10 cellular contexts compared by ENCODE assay signal in genomic region chr16:10579575-10579964, GRCh38. TPM values are rescaled to one million over a fixed set of nuclear protein-coding genes. Genes with fewer than 3 reads are reported as not detected.
DNase-seq lines count a peak whose midpoint lies in the region; ATAC-seq and TF ChIP-seq lines count a peak whose summit lies in the region.
"Had no signal": no experiment of that assay in that cellular context is flagged by ENCODE, and none has a peak within 500 bp of the region (broad histone marks: within the 10 kb centered on the region; RNA-seq: fewer than 3 reads in every experiment).

No MANE protein-coding gene starts in this region.

- no peak overlapping the region for H2AK5ac ChIP-seq in neuronal stem cell (ENCODE audit: low read depth, low read length)

- H3K27me3 ChIP-seq in neuronal stem cell (ENCODE audit: control insufficient read depth in 3 of 3, insufficient read depth in 3 of 3, low read depth in 1 of 3, low read length in 3 of 3): no peaks in the 10 kb centered on the region

- CTCF ChIA-PET in AG04449 (lab: Yijun Ruan, JAX) (interaction anchor here (0.9 to 5.8 kb wide), 10 partner anchors 13 to 161 kb away, joined by 3 to 35 read pairs (median 4); no protein-coding TSS in a partner anchor), RWPE1 (lab: Yijun Ruan, JAX) (interaction anchor here (0.6 to 1.5 kb wide), 9 partner anchors 14 to 339 kb away, joined by 3 to 7 read pairs (median 3); partner anchors contain the start of gene NUBP1)

- H2BK5ac ChIP-seq in neuronal stem cell (ENCODE audit: low read length): no peak overlapping the region

- no peak overlapping the region for H4K8ac ChIP-seq in neuronal stem cell (ENCODE audit: low read depth, low read length)

- H4K91ac ChIP-seq in neuronal stem cell (ENCODE audit: low read depth, low read length, poor library complexity): no peak overlapping the region

- POLR2A ChIA-PET in AG04449 (lab: Yijun Ruan, JAX): interaction anchor here (0.6 kb wide), 1 partner anchor 63 kb away, joined by 3 read pairs; no protein-coding TSS in a partner anchor
- POLR2A ChIA-PET in RWPE1 (lab: Yijun Ruan, JAX; ENCODE audit: low non-redundant PET): interaction anchor here (1.4 kb wide), 2 partner anchors 37 to 74 kb away, joined by 4 to 8 read pairs; no protein-coding TSS in a partner anchor

- H3K27ac ChIP-seq in RWPE1 (peak overlapping the region; percentile 82), neuronal stem cell (replicated peaks; ENCODE audit: low read length) (no peak overlapping the region)

- peak overlapping the region; percentile 78 for H3K4me3 ChIP-seq in AG04449 (ENCODE audit: low read depth, low read length)
- H3K4me3 ChIP-seq in fibroblast of pulmonary artery (replicated peaks; ENCODE audit: low read depth, low read length): peak overlapping the region; percentile 72
- H3K4me3 ChIP-seq in neuronal stem cell (ENCODE audit: low read length in 2 of 2): peak overlapping the region; percentile 73 to 93

- no CpG with 5 or more reads among the region's 6 CpGs for WGBS in neuronal stem cell (ENCODE audit: extremely low coverage in 2 of 2, insufficient read length in 2 of 2, insufficient replicate concordance in 1 of 2), 2 donors

- H3K18ac ChIP-seq in neuronal stem cell (ENCODE audit: low read length): no peak overlapping the region

- no peaks in the 10 kb centered on the region for H3K9me3 ChIP-seq in neuronal stem cell (replicated peaks in 1 of 2; ENCODE audit: control insufficient read depth in 2 of 2, insufficient read depth in 1 of 2, low read depth in 1 of 2, low read length in 2 of 2)

- H2BK15ac ChIP-seq in neuronal stem cell (ENCODE audit: low read length): no peak overlapping the region

- peaks cover 21 to 31% of the 10 kb centered on the region in 2 donors for H3K4me1 ChIP-seq in neuronal stem cell (ENCODE audit: control insufficient read depth in 2 of 2, insufficient read depth in 1 of 2, low read depth in 1 of 2, low read length in 2 of 2)

- H2AFZ ChIP-seq in neuronal stem cell (ENCODE audit: low read length): peak overlapping the region; percentile 99

- no peak overlapping the region for H2BK120ac ChIP-seq in neuronal stem cell (ENCODE audit: low read depth, low read length)

- H3K9ac ChIP-seq in neuronal stem cell (ENCODE audit: low read depth, low read length, poor library complexity): peak overlapping the region; percentile 46

- H3K36me3 ChIP-seq in neuronal stem cell (replicated peaks in 1 of 2; ENCODE audit: control insufficient read depth in 2 of 2, insufficient read depth in 2 of 2, low read length in 2 of 2): no peaks in the 10 kb centered on the region

- H3K4me2 ChIP-seq in neuronal stem cell (ENCODE audit: insufficient read depth, low read length, poor library complexity, severe bottlenecking): peak overlapping the region; percentile 76

- H3K23ac ChIP-seq in neuronal stem cell (ENCODE audit: low read depth, low read length, poor library complexity): no peak overlapping the region

- H2BK12ac ChIP-seq in neuronal stem cell (ENCODE audit: low read length): peak overlapping the region; percentile 68

- no peak overlapping the region for H3K4ac ChIP-seq in neuronal stem cell (ENCODE audit: low read length)

- no peak for TF ChIP-seq CTCF in AG04449 (IDR thresholded peaks at IDR 0.05; ENCODE audit: insufficient read depth, low read length, missing control alignments)
- no peak for TF ChIP-seq CTCF in RWPE1 (conservative IDR thresholded peaks at IDR 0.05; ENCODE audit: low read depth)
- no peak for TF ChIP-seq CTCF in fibroblast of pulmonary artery (IDR thresholded peaks at IDR 0.05; ENCODE audit: low read length, missing control alignments)

- no peak for ATAC-seq in GM19463 (IDR thresholded peaks at IDR 0.05; ENCODE audit: unreplicated experiment)

- H3K79me1 ChIP-seq in neuronal stem cell (ENCODE audit: low read depth, low read length): peaks cover 2% of the 10 kb centered on the region

- DNase-seq in AG04449 (ENCODE audit: low read depth, low spot score) (no peak), RWPE1 (ENCODE audit: low spot score) (no peak), fibroblast of pulmonary artery (ENCODE audit: low read depth) (no peak), neuronal stem cell (ENCODE audit: low spot score) (peak; percentile 18), RPMI8226 (no peak), DMS 273 (lab: John Stamatoyannopoulos, UW; ENCODE audit: unreplicated experiment) (no peak)
- DNase-seq in activated effector memory CD4-positive, alpha-beta T cell treated with anti-CD3 and anti-CD28 coated beads, Interleukin-2, amount 50 U/mL, for 16 hours: no peak
- DNase-seq: activated CD4-positive, alpha-beta T cell treated with anti-CD3 and anti-CD28 coated beads, Interleukin-2, amount 10 ng/mL, durations not matched to agents 24 days and 14 days; COR-L47 had no signal

- no peak overlapping the region for H3K14ac ChIP-seq in neuronal stem cell (ENCODE audit: low read length)

RNA-seq across cellular contexts. Expression of gene EMP2, which starts 0.8 kb away (rescaled TPM):
- polyA plus RNA-seq in neuronal stem cell (2013, experiment 1 of 2): 22.1 TPM
- polyA plus RNA-seq in neuronal stem cell (2013, experiment 2 of 2): 23.3 TPM
